ENCODE assay signal across 33 cellular contexts in the genomic region with DNA sequence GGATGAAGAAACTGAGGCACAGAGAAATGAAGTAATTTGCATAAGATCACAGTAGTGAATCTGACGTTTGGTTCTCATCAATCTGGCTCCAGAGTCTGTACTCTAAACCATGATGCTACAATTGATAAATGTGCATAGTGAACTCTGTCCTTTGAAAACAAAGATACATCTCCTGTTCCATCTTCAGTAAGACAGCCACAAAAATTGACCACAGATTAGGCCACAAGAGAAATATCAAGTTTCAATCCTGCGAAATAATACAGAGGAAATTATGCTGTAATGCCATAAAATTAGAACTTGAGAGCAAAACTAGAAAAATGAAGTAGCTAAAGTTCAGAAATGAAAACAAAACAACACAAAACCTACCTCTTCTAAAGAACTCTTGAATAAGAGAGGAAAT. TPM values are rescaled to one million over a fixed set of nuclear protein-coding genes. Genes with fewer than 3 reads are reported as not detected.
A peak's percentile ranks its signal among the peaks of the same experiment; 100 is the strongest.
DNase-seq lines count a peak whose midpoint lies in the region; ATAC-seq, FAIRE-seq and TF ChIP-seq lines count a peak whose summit lies in the region.
"Had no signal": no experiment of that assay in that cellular context is flagged by ENCODE, and none has a peak within 500 bp of the region (broad histone marks: within the 10 kb centered on the region; RNA-seq: fewer than 3 reads in every experiment).

No MANE protein-coding gene starts in this region.

- DNase-seq in GM19239 (ENCODE audit: insufficient read length, low spot score), result no peak
- no peak for DNase-seq in Karpas-422
- DNase-seq in endothelial cell (ENCODE audit: low spot score), result no peak
- DNase-seq in nephron progenitor cell, result no peak
- no peak for DNase-seq in PC-3
- DNase-seq in NOMO-1 treated with DMSO at 0.1 percent for 48 hours (lab: John Stamatoyannopoulos, UW; ENCODE audit: unreplicated experiment), result no peak
- no peak for DNase-seq in mesothelial cell of epicardium (ENCODE audit: low spot score in 2 of 2, unreplicated experiment in 2 of 2)
- DNase-seq: Caco-2; CD8-positive, alpha-beta T cell; DMS 273 treated with DMSO at 0.1 percent for 48 hours; DMS79; EL; GDM1; GOT3; HFFc6; Kasumi-1; NCI-H1105 treated with DMSO at 0.1 percent for 48 hours; NCI-H146; NCI-H1930; NCI-H446 treated with DMSO at 0.1 percent for 48 hours; NCI-H526; NCI-H82; SHP77; T-helper 1 cell had no signal

- H3K4me1 Mint-ChIP-seq in endothelial cell (ENCODE audit: unreplicated experiment), result no peaks in the 10 kb centered on the region
- no peaks in the 10 kb centered on the region for H3K4me1 Mint-ChIP-seq in nephron progenitor cell
- peaks cover 8% of the 10 kb centered on the region for H3K4me1 Mint-ChIP-seq in mesothelial cell of epicardium
- H3K4me1 Mint-ChIP-seq: B cell had no signal

- intact Hi-C loops in PC-3 (cut with micrococcal nuclease), result no loop called here

- H3K79me2 ChIP-seq in Karpas-422 (ENCODE audit: low read length) (no peaks in the 10 kb centered on the region), PC-3 (ENCODE audit: low read length) (no peaks in the 10 kb centered on the region)

- H3K9me3 Mint-ChIP-seq in endothelial cell (ENCODE audit: unreplicated experiment), result no peaks in the 10 kb centered on the region
- no peaks in the 10 kb centered on the region for H3K9me3 Mint-ChIP-seq in nephron progenitor cell
- no peaks in the 10 kb centered on the region for H3K9me3 Mint-ChIP-seq in mesothelial cell of epicardium
- H3K9me3 Mint-ChIP-seq: CD8-positive, alpha-beta T cell; HFFc6; IgD-negative memory B cell had no signal

- H3K4me2 ChIP-seq in Karpas-422 (ENCODE audit: low read depth, low read length, poor library complexity, severe bottlenecking) (no peak overlapping the region), PC-3 (ENCODE audit: low read length) (no peak overlapping the region)

- CTCF ChIA-PET in PC-3 (lab: Charles Lee), result no interaction called here

- H4K20me1 ChIP-seq in Karpas-422 (ENCODE audit: insufficient read depth, low read depth, low read length) (no peaks in the 10 kb centered on the region), PC-3 (ENCODE audit: low read length) (no peaks in the 10 kb centered on the region)

- H2AFZ ChIP-seq in Karpas-422 (ENCODE audit: low read length) (peak overlapping the region; percentile 6; the same call in 1 of the 2 replicates), PC-3 (ENCODE audit: low read length) (no peak overlapping the region)

- H3K27ac Mint-ChIP-seq in endothelial cell (ENCODE audit: unreplicated experiment) (peak overlapping the region; percentile 5), nephron progenitor cell (peak overlapping the region; percentile 35), mesothelial cell of epicardium (no peak overlapping the region)
- H3K27ac Mint-ChIP-seq: B cell; CD8-positive, alpha-beta T cell; HFFc6; IgD-negative memory B cell had no signal

- H3K4me1 ChIP-seq in Karpas-422 (ENCODE audit: low read length) (no peaks in the 10 kb centered on the region), PC-3 (ENCODE audit: insufficient read depth, low read length) (no peaks in the 10 kb centered on the region)
- H3K4me1 ChIP-seq: Caco-2, HAP-1 had no signal

- H3K9me3 ChIP-seq in Karpas-422 (ENCODE audit: low read length) (no peaks in the 10 kb centered on the region), PC-3 (ENCODE audit: low read length) (no peaks in the 10 kb centered on the region)
- H3K9me3 ChIP-seq: Caco-2, HAP-1 had no signal

- H3K4me3 ChIP-seq in Karpas-422 (ENCODE audit: low read length), result no peak overlapping the region
- H3K4me3 ChIP-seq in PC-3 (ENCODE audit: low read length), result no peak overlapping the region
- H3K4me3 ChIP-seq: HAP-1 had no signal

- no peaks in the 10 kb centered on the region for H3F3A ChIP-seq in PC-3 (ENCODE audit: low read length, unreplicated experiment)

- H3K27ac ChIP-seq in Karpas-422 (ENCODE audit: low read length) (no peak overlapping the region), PC-3 (ENCODE audit: low read length) (no peak overlapping the region)
- H3K27ac ChIP-seq: C4-2B, HL-60, RWPE1 had no signal

- TF ChIP-seq CTCF in endothelial cell (IDR thresholded peaks at IDR 0.05; ENCODE audit: unreplicated experiment), result no peak
- no peak for TF ChIP-seq CTCF in nephron progenitor cell (IDR thresholded peaks at IDR 0.05)
- no peak for TF ChIP-seq CTCF in PC-3 (conservative IDR thresholded peaks at IDR 0.05; ENCODE audit: low read depth, low read length)
- no peak for TF ChIP-seq CTCF in mesothelial cell of epicardium (IDR thresholded peaks at IDR 0.05; ENCODE audit: unreplicated experiment)

- H3K27me3 Mint-ChIP-seq in endothelial cell (ENCODE audit: unreplicated experiment) (peaks cover 5% of the 10 kb centered on the region), nephron progenitor cell (ENCODE audit: low read depth, poor library complexity) (peaks cover 2% of the 10 kb centered on the region), mesothelial cell of epicardium (ENCODE audit: low read depth) (no peaks in the 10 kb centered on the region)
- H3K27me3 Mint-ChIP-seq: B cell, IgD-negative memory B cell had no signal

- peak; percentile 4 for FAIRE-seq in GM19239 (lab: Jason Lieb, UNC)
- FAIRE-seq: GM12892 had no signal

- no peaks in the 10 kb centered on the region for H3K27me3 ChIP-seq in Karpas-422 (ENCODE audit: low read length)
- no peaks in the 10 kb centered on the region for H3K27me3 ChIP-seq in PC-3 (ENCODE audit: low read length)

- no peak for ATAC-seq in PC-3
- ATAC-seq in GM21576 (IDR thresholded peaks at IDR 0.05; ENCODE audit: unreplicated experiment), result no peak
- ATAC-seq: CD8-positive, alpha-beta T cell; Panc1 had no signal

- H3K4me3 Mint-ChIP-seq in endothelial cell (ENCODE audit: unreplicated experiment), result no peak overlapping the region
- H3K4me3 Mint-ChIP-seq in nephron progenitor cell, result no peak overlapping the region
- no peak overlapping the region for H3K4me3 Mint-ChIP-seq in mesothelial cell of epicardium
- H3K4me3 Mint-ChIP-seq: B cell; CD8-positive, alpha-beta T cell; HFFc6; IgD-negative memory B cell had no signal

- H3K9ac ChIP-seq in Karpas-422 (ENCODE audit: low read length) (no peak overlapping the region), PC-3 (ENCODE audit: low read length) (no peak overlapping the region)

- no TSS peak for BruUV-seq in PC-3 (replicated peaks; lab: Mats Ljungman, UMichigan)

- no peaks in the 10 kb centered on the region for H3K36me3 ChIP-seq in Karpas-422 (ENCODE audit: insufficient read depth, low read length)
- H3K36me3 ChIP-seq in PC-3 (ENCODE audit: low read depth, low read length), result no peaks in the 10 kb centered on the region
- H3K36me3 ChIP-seq: HAP-1 had no signal

- H3K36me3 Mint-ChIP-seq in endothelial cell (ENCODE audit: low read depth, unreplicated experiment) (peaks cover 20% of the 10 kb centered on the region), nephron progenitor cell (ENCODE audit: low read depth) (no peaks in the 10 kb centered on the region), mesothelial cell of epicardium (no peaks in the 10 kb centered on the region)
- H3K36me3 Mint-ChIP-seq: IgD-negative memory B cell had no signal

- POLR2A ChIA-PET in PC-3 (lab: Charles Lee; ENCODE audit: unreplicated experiment), result no interaction called here

- H3K9me2 ChIP-seq in Karpas-422 (replicated peaks; ENCODE audit: insufficient read depth, low read length), result no peaks in the 10 kb centered on the region
- H3K9me2 ChIP-seq in PC-3 (replicated peaks; ENCODE audit: low read length), result no peaks in the 10 kb centered on the region

RNA-seq across cellular contexts. Expression of a gene that starts 28.4 kb away (rescaled TPM):
- 10.2 and 15.3 TPM in 2 replicates for total RNA-seq in Karpas-422 (2014; rRNA removed; shearing (Covaris generic); ENCODE audit: low replicate concordance)
- total RNA-seq in endothelial cell (ENCODE audit: unreplicated experiment) (47.9 TPM), PC-3 (2014; rRNA removed) (22.4 and 30.1 TPM in 2 replicates), mesothelial cell of epicardium (29.4 to 33.2 TPM (median 32.8 TPM) in 3 replicates)
